Comparison of ENCODE assay signal across 9 cellular contexts in genomic region chr11:72238040-72238450, GRCh38. TPM values are rescaled to one million over a fixed set of nuclear protein-coding genes. Genes with fewer than 3 reads are reported as not detected.
DNase-seq lines count a peak whose midpoint lies in the region; ATAC-seq, FAIRE-seq and TF ChIP-seq lines count a peak whose summit lies in the region.
"Had no signal": no experiment of that assay in that cellular context is flagged by ENCODE, and none has a peak within 500 bp of the region (broad histone marks: within the 10 kb centered on the region; RNA-seq: fewer than 3 reads in every experiment).

No MANE protein-coding gene starts in this region.

- FAIRE-seq in small intestine (lab: Jason Lieb, UNC), result no peak

- H3K36me3 Mint-ChIP-seq in Caco-2 (ENCODE audit: insufficient read depth, unreplicated experiment) (peaks cover 68% of the 10 kb centered on the region), HFFc6 (ENCODE audit: low read depth) (peaks cover 17% of the 10 kb centered on the region)

- TF ChIP-seq CTCF in Caco-2 (IDR thresholded peaks at IDR 0.05; ENCODE audit: insufficient read depth in 1 of 2, low read depth in 1 of 2, low read length in 1 of 2, severe bottlenecking in 1 of 2, unreplicated experiment in 1 of 2) (peak; percentile 65 to 72), HFFc6 (IDR thresholded peaks at IDR 0.05) (peak; percentile 86), Panc1 (IDR thresholded peaks at IDR 0.05) (peak; percentile 96)

- peak; percentile 69 for ATAC-seq in Panc1
- ATAC-seq in GM21447 (IDR thresholded peaks at IDR 0.05; ENCODE audit: unreplicated experiment), result no peak

- in situ Hi-C loops in Panc1 (cut with HindIII; ENCODE audit: low pct_unique_long_range_greater_than_20kb, low sequenced_read_pairs), result no loop called here

- H3K4me1 ChIP-seq in Caco-2, result peaks cover 24% of the 10 kb centered on the region
- peaks cover 15% of the 10 kb centered on the region for H3K4me1 ChIP-seq in Panc1 (ENCODE audit: control insufficient read depth, insufficient read depth, low read length)
- H3K4me1 ChIP-seq in iPS DF 6.9 (ENCODE audit: control insufficient read depth, insufficient read depth, low read length), result peaks cover 17% of the 10 kb centered on the region
- peaks cover 0 to 2% of the 10 kb centered on the region in 2 donors for H3K4me1 ChIP-seq in small intestine (ENCODE audit: control insufficient read depth in 2 of 2, insufficient read depth in 1 of 2, low read depth in 1 of 2, low read length in 1 of 2)
- H3K4me1 ChIP-seq: SJCRH30 had no signal

- intact Hi-C loops in Caco-2 (cut with micrococcal nuclease; ENCODE audit: unreplicated experiment) (loop anchor here (1.0 to 5.0 kb wide), 4 partner anchors 45 to 213 kb away; partner anchors contain the start of genes CLPB and FOLR1), Panc1 (cut with micrococcal nuclease; ENCODE audit: unreplicated experiment) (no loop called here)

- H3K9me3 ChIP-seq in Caco-2 (peaks cover 2% of the 10 kb centered on the region; the same call in 1 of the 2 replicates), Panc1 (ENCODE audit: control insufficient read depth, insufficient read depth, low read depth, low read length) (no peaks in the 10 kb centered on the region), iPS DF 6.9 (ENCODE audit: control insufficient read depth, insufficient read depth, low read length) (no peaks in the 10 kb centered on the region), small intestine (ENCODE audit: control insufficient read depth, low read depth) (no peaks in the 10 kb centered on the region)
- H3K9me3 ChIP-seq: SJCRH30 had no signal

- BruUV-seq in Caco-2 (replicated peaks; lab: Mats Ljungman, UMichigan) (no TSS peak), Panc1 (replicated peaks; lab: Mats Ljungman, UMichigan) (no TSS peak)

- no peak overlapping the region for H3K4me3 ChIP-seq in Caco-2 (ENCODE audit: low read depth, low read length)
- H3K4me3 ChIP-seq in Panc1 (ENCODE audit: low read depth in 2 of 2, low read length in 2 of 2), result no peak overlapping the region
- H3K4me3 ChIP-seq in iPS DF 6.9 (ENCODE audit: low read length), result no peak overlapping the region
- H3K4me3 ChIP-seq in small intestine (ENCODE audit: low read depth in 1 of 2, low read length in 2 of 2), result no peak overlapping the region
- H3K4me3 ChIP-seq: SJCRH30 had no signal

- no peaks in the 10 kb centered on the region for H3K27me3 Mint-ChIP-seq in Caco-2 (ENCODE audit: insufficient read depth, unreplicated experiment)
- peaks cover 34% of the 10 kb centered on the region for H3K27me3 Mint-ChIP-seq in HFFc6 (ENCODE audit: insufficient read depth)

- H3K27ac Mint-ChIP-seq in Caco-2 (ENCODE audit: unreplicated experiment) (no peak overlapping the region), HFFc6 (no peak overlapping the region)

- CTCF ChIA-PET in Caco-2 (lab: Charles Lee) (interaction anchor here (0.7 to 3.0 kb wide), 4 partner anchors 15 to 213 kb away, joined by 4 to 15 read pairs (median 6); no protein-coding TSS in a partner anchor), Panc1 (lab: Charles Lee) (interaction anchor here (0.6 to 1.2 kb wide), 3 partner anchors 10 to 193 kb away, joined by 4 read pairs; no protein-coding TSS in a partner anchor)

- H3K27me3 ChIP-seq in Caco-2 (replicated peaks; ENCODE audit: control insufficient read depth, insufficient read depth, low read length) (no peaks in the 10 kb centered on the region), Panc1 (ENCODE audit: control insufficient read depth, insufficient read depth, low read length) (no peaks in the 10 kb centered on the region), iPS DF 6.9 (ENCODE audit: control insufficient read depth, insufficient read depth, low read length) (peaks cover 33% of the 10 kb centered on the region), small intestine (ENCODE audit: control insufficient read depth in 2 of 2, insufficient read depth in 2 of 2, low read length in 2 of 2) (peaks cover 7 to 13% of the 10 kb centered on the region in 2 donors)
- H3K27me3 ChIP-seq: SJCRH30 had no signal

- DNase-seq in Caco-2, result peak; percentile 68 to 72
- peak; percentile 60 for DNase-seq in HFFc6
- peak; percentile 27 for DNase-seq in Panc1 (ENCODE audit: low read depth, low spot score)
- DNase-seq in astrocyte of the hippocampus (ENCODE audit: low read depth, low spot score), result peak; percentile 83
- peak; percentile 87 for DNase-seq in iPS DF 6.9 (ENCODE audit: low read depth, low spot score)
- peak; percentile 72 for DNase-seq in small intestine
- DNase-seq in NCI-H187 (lab: John Stamatoyannopoulos, UW), result no peak

- peaks cover 2% of the 10 kb centered on the region for H3K9me3 Mint-ChIP-seq in Caco-2 (ENCODE audit: unreplicated experiment)
- no peaks in the 10 kb centered on the region for H3K9me3 Mint-ChIP-seq in HFFc6

- peaks cover 19% of the 10 kb centered on the region for H3K36me3 ChIP-seq in Caco-2 (ENCODE audit: control insufficient read depth, insufficient read depth, low read length)
- H3K36me3 ChIP-seq in Panc1 (ENCODE audit: control insufficient read depth, insufficient read depth, low read length), result peaks cover 7% of the 10 kb centered on the region
- H3K36me3 ChIP-seq in iPS DF 6.9 (ENCODE audit: control insufficient read depth, insufficient read depth, low read length), result peaks cover 22% of the 10 kb centered on the region
- H3K36me3 ChIP-seq in small intestine (ENCODE audit: control insufficient read depth in 2 of 2, insufficient read depth in 2 of 2, low read length in 2 of 2), result peaks cover 11 to 13% of the 10 kb centered on the region in 2 donors

- H3K4me1 Mint-ChIP-seq in Caco-2 (ENCODE audit: low read depth, unreplicated experiment) (peaks cover 14% of the 10 kb centered on the region), HFFc6 (ENCODE audit: low read depth) (peaks cover 26% of the 10 kb centered on the region)

- H3K27ac ChIP-seq in Panc1 (ENCODE audit: low read length), result no peak overlapping the region
- H3K27ac ChIP-seq in iPS DF 6.9 (ENCODE audit: low read length), result no peak overlapping the region
- H3K27ac ChIP-seq in small intestine (ENCODE audit: low read depth in 1 of 2, low read length in 1 of 2), result no peak overlapping the region
- H3K27ac ChIP-seq: SJCRH30 had no signal

- WGBS in iPS DF 6.9 (ENCODE audit: insufficient coverage, insufficient read length), result no CpG with 5 or more reads among the region's 16 CpGs
- WGBS in small intestine, 3 donors, result 17 to 49% (median 40%) methylated on average over 14 to 16 of the region's 16 CpGs

- H3K4me3 Mint-ChIP-seq in Caco-2 (ENCODE audit: unreplicated experiment) (no peak overlapping the region), HFFc6 (no peak overlapping the region)

- POLR2A ChIA-PET in Caco-2 (lab: Charles Lee), result interaction anchor here (0.8 to 1.6 kb wide), 2 partner anchors 15 to 46 kb away, joined by 3 to 6 read pairs; partner anchors contain the start of gene FOLR1
- POLR2A ChIA-PET in Panc1 (lab: Charles Lee), result no interaction called here

RNA-seq across cellular contexts. Expression of gene PHOX2A, which starts 5.9 kb away (rescaled TPM):
- total RNA-seq in Caco-2 (2022), result not detected in 2 replicates
- total RNA-seq in HFFc6 (2021; fragmentation: NEBNext Ultra II Directional; extraction: Animal tissue kit (Norgen Biotek cat#: 25700)), result not detected
- not detected for total RNA-seq in Panc1 (2021; ENCODE audit: unreplicated experiment)
- not detected for polyA plus RNA-seq in Panc1 (2012; ENCODE audit: insufficient read length)
- 1 to 10 TPM in 1 of 3 donors, not detected in 2; 3.3 TPM for polyA plus RNA-seq in small intestine
- total RNA-seq: SJCRH30 had no signal

RNA-seq across cellular contexts. Expression of gene INPPL1, which starts 13.5 kb away (rescaled TPM):
- total RNA-seq in Caco-2 (2022) (393 and 396 TPM in 2 replicates), Panc1 (2021; ENCODE audit: unreplicated experiment) (298 TPM)
- 100 to 1,000 TPM; 181 to 228 (median 212) TPM for total RNA-seq in HFFc6 (2021; fragmentation: NEBNext Ultra II Directional; extraction: Animal tissue kit (Norgen Biotek cat#: 25700))
- 383 TPM for polyA plus RNA-seq in Panc1 (2012; ENCODE audit: insufficient read length)
- polyA plus RNA-seq in small intestine, result 10 to 100 TPM; 43.2 to 63.7 (median 57.7) TPM

RNA-seq across cellular contexts. Expression of gene FOLR2, which starts 21.5 kb away (rescaled TPM):
- total RNA-seq in Caco-2 (2022), result not detected in 2 replicates
- not detected for total RNA-seq in HFFc6 (2021; fragmentation: NEBNext Ultra II Directional; extraction: Animal tissue kit (Norgen Biotek cat#: 25700))
- total RNA-seq in Panc1 (2021; ENCODE audit: unreplicated experiment), result not detected
- not detected for polyA plus RNA-seq in Panc1 (2012; ENCODE audit: insufficient read length)
- polyA plus RNA-seq in small intestine, result 10 to 100 TPM in 1 of 3 donors, 1 to 10 TPM in 1, under 1 TPM in 1; 0.67 to 24.2 (median 6.8) TPM
- total RNA-seq: SJCRH30 had no signal

RNA-seq across cellular contexts. Expression of gene FOLR1, which starts 46.1 kb away (rescaled TPM):
- total RNA-seq in Caco-2 (2022) (65.9 and 93.4 TPM in 2 replicates), Panc1 (2021; ENCODE audit: unreplicated experiment) (not detected)
- total RNA-seq in HFFc6 (2021; fragmentation: NEBNext Ultra II Directional; extraction: Animal tissue kit (Norgen Biotek cat#: 25700)), result under 1 TPM in 4 of 6 experiments, not detected in 2; 0.20 to 0.48 (median 0.38) TPM
- not detected for polyA plus RNA-seq in Panc1 (2012; ENCODE audit: insufficient read length)
- polyA plus RNA-seq in small intestine, result under 1 TPM in 1 of 3 donors, not detected in 2; 0.19 TPM

Comparison
In these comparisons a context has a peak if more than half of its experiments do, and no peak if none do; other contexts are left out.
1. DNase-seq: peak in Caco-2 (2 of 2), HFFc6 (single experiment), Panc1 (single experiment), astrocyte of the hippocampus (single experiment), iPS DF 6.9 (single experiment) and small intestine (single experiment); none in NCI-H187 (0 of 2).
2. Peak in every context shown above with its lines, with median percentiles within 50 percentile points of each other: CTCF ChIP-seq.